Comparison of ENCODE assay signal across 8 cellular contexts in the genomic region with DNA sequence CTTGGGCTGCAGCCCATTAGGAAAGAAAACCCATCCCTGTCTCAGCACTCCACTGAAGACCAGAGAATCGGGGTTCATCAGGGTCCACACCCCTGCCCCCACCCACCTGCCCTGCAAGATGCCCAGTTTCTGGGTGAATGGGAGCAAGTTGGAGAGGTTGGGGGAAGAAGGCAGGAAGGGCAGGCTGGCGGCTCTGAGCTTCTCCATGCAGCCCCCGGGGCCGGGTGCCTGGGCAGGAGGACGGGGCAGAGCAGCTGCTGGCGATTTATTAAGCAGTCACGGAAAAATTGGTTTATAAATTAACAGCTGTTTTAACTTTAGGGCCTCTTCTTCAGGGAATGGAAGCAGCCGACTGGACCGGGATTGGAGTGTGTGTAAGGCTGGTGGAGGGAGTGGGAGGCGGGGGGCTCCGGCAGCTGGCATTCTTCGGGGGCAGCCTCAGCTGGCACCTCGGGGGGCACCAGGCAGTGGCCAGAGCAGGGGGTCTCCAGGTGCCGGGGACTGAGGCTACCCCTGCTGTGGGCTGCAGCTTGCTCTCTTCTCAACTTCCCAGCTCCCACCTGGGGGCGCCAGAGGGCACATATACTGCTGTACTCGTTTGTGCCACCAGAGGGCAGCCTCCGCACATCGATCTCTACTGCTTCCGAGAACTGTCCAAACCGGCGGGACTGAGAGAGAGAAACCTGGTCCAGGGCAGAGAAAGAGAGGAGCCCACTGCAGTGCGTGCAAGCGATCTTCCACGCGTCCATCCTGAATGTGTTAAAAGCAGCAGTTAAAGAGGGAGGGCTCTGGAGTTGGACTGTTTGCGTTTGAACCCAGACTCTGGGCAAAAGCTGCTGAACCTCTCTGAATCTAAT. TPM values are rescaled to one million over a fixed set of nuclear protein-coding genes. Genes with fewer than 3 reads are reported as not detected.
DNase-seq lines count a peak whose midpoint lies in the region; ATAC-seq and TF ChIP-seq lines count a peak whose summit lies in the region.

No MANE protein-coding gene starts in this region.

- intact Hi-C loops in Panc1 (cut with micrococcal nuclease; ENCODE audit: unreplicated experiment) = loop anchor here (5.0 kb wide), 2 partner anchors 51 to 74 kb away; no protein-coding TSS in a partner anchor
- intact Hi-C loops in esophagus muscularis mucosa (cut with DNase I) = loop anchor here (1.0 to 5.0 kb wide), 3 partner anchors 73 to 133 kb away; no protein-coding TSS in a partner anchor

- H3K36me3 ChIP-seq in Panc1 (ENCODE audit: control insufficient read depth, insufficient read depth, low read length) = no peaks in the 10 kb centered on the region
- no peaks in the 10 kb centered on the region for H3K36me3 ChIP-seq in esophagus muscularis mucosa

- H3K4me1 ChIP-seq in Panc1 (ENCODE audit: control insufficient read depth, insufficient read depth, low read length) (peaks cover 4% of the 10 kb centered on the region; the same call in 1 of the 2 replicates), esophagus muscularis mucosa (peaks cover 3 to 47% (median 36%) of the 10 kb centered on the region in 4 donors)

- ATAC-seq in GM18907 (IDR thresholded peaks at IDR 0.05; ENCODE audit: unreplicated experiment) (peak; percentile 56), Panc1 (peak; percentile 74)
- peak; percentile 66 for ATAC-seq in stimulated activated naive B cell treated with anti-CD40 and anti-IgM and Interleukin-4, amounts not matched to agents 10 μg/mL and 1 μg/mL and 100 μg/mL, for 72 hours (replicated peaks)

- H3K9me3 ChIP-seq in Panc1 (ENCODE audit: control insufficient read depth, insufficient read depth, low read depth, low read length) = no peaks in the 10 kb centered on the region
- H3K9me3 ChIP-seq in esophagus muscularis mucosa = no peaks in the 10 kb centered on the region

- no peak for TF ChIP-seq POLR2A in esophagus muscularis mucosa (IDR thresholded peaks at IDR 0.05; ENCODE audit: low read depth)

- in situ Hi-C loops in Panc1 (cut with HindIII; ENCODE audit: low pct_unique_long_range_greater_than_20kb, low sequenced_read_pairs) = no loop called here

- 14% methylated on average over 17 of the region's 26 CpGs for WGBS in esophagus muscularis mucosa

- H3K4me1 Mint-ChIP-seq in nephron = peaks cover 25% of the 10 kb centered on the region
- peaks cover 25 to 54% of the 10 kb centered on the region in 2 donors for H3K4me1 Mint-ChIP-seq in stimulated activated naive B cell treated with anti-CD40 and anti-IgM and Interleukin-4, amounts not matched to agents 10 μg/mL and 1 μg/mL and 100 μg/mL, for 72 hours

- peak; percentile 23 for DNase-seq in AG09309 (ENCODE audit: low read depth)
- peak; percentile 80 for DNase-seq in KG1 (lab: John Stamatoyannopoulos, UW)
- DNase-seq in Panc1 (ENCODE audit: low read depth, low spot score) = peak; percentile 73
- peak; percentile 97 for DNase-seq in activated T-cell treated with anti-CD3 and anti-CD28 coated beads, Interleukin-2, amount 50 U/mL, for 1 hour
- DNase-seq in esophagus muscularis mucosa (ENCODE audit: extremely low spot score) = peak; percentile 99
- DNase-seq in stimulated activated naive B cell treated with anti-CD40 and anti-IgM and Interleukin-4, amounts not matched to agents 10 μg/mL and 1 μg/mL and 100 μg/mL, for 72 hours = peak; percentile 79

- H3K4me3 ChIP-seq in AG09309 (ENCODE audit: control insufficient read depth, low read depth, low read length) (no peak overlapping the region), Panc1 (ENCODE audit: low read depth in 2 of 2, low read length in 2 of 2) (peak overlapping the region in 1 of 2 experiments; percentile 19; a peak in 1 of 4 replicates), esophagus muscularis mucosa (no peak overlapping the region)

- peaks cover 78% of the 10 kb centered on the region for H3K27me3 Mint-ChIP-seq in nephron (ENCODE audit: low read depth)
- peaks cover 24 to 26% of the 10 kb centered on the region in 2 donors for H3K27me3 Mint-ChIP-seq in stimulated activated naive B cell treated with anti-CD40 and anti-IgM and Interleukin-4, amounts not matched to agents 10 μg/mL and 1 μg/mL and 100 μg/mL, for 72 hours

- H3K27ac ChIP-seq in Panc1 (ENCODE audit: low read length) = no peak overlapping the region
- H3K27ac ChIP-seq in esophagus muscularis mucosa (replicated peaks in 1 of 4) = no peak overlapping the region

- TF ChIP-seq EP300 in esophagus muscularis mucosa (IDR thresholded peaks at IDR 0.05) = no peak

- H3K4me3 Mint-ChIP-seq in nephron = peak overlapping the region; percentile 16 to 52 (median 17)
- H3K4me3 Mint-ChIP-seq in stimulated activated naive B cell treated with anti-CD40 and anti-IgM and Interleukin-4, amounts not matched to agents 10 μg/mL and 1 μg/mL and 100 μg/mL, for 72 hours = peak overlapping the region; percentile 76

- H3K27me3 ChIP-seq in Panc1 (ENCODE audit: control insufficient read depth, insufficient read depth, low read length) (no peaks in the 10 kb centered on the region), esophagus muscularis mucosa (peaks cover 0 to 48% (median 11%) of the 10 kb centered on the region in 4 donors)

- H3K27ac Mint-ChIP-seq in nephron = peak overlapping the region in 1 of 3 experiments; percentile 4
- peak overlapping the region; percentile 89 for H3K27ac Mint-ChIP-seq in stimulated activated naive B cell treated with anti-CD40 and anti-IgM and Interleukin-4, amounts not matched to agents 10 μg/mL and 1 μg/mL and 100 μg/mL, for 72 hours

- H3K36me3 Mint-ChIP-seq in nephron (ENCODE audit: low read depth) = no peaks in the 10 kb centered on the region
- peaks cover 0 to 2% of the 10 kb centered on the region in 2 donors for H3K36me3 Mint-ChIP-seq in stimulated activated naive B cell treated with anti-CD40 and anti-IgM and Interleukin-4, amounts not matched to agents 10 μg/mL and 1 μg/mL and 100 μg/mL, for 72 hours

- POLR2A ChIA-PET in Panc1 (lab: Charles Lee) = no interaction called here

- TF ChIP-seq CTCF in AG09309 (IDR thresholded peaks at IDR 0.05; ENCODE audit: control insufficient read depth, insufficient read depth, low read depth, low read length, missing control alignments) = peak; percentile 100
- TF ChIP-seq CTCF in Panc1 (IDR thresholded peaks at IDR 0.05) = peak; percentile 94
- TF ChIP-seq CTCF in esophagus muscularis mucosa (IDR thresholded peaks at IDR 0.05) = peak; percentile 99 to 100 (median 100)
- TF ChIP-seq CTCF in nephron (IDR thresholded peaks at IDR 0.05; ENCODE audit: unreplicated experiment in 3 of 3) = peak; percentile 99 to 100 (median 100)

- CTCF ChIA-PET in Panc1 (lab: Charles Lee) = interaction anchor here (0.5 to 1.5 kb wide), 21 partner anchors 9 to 836 kb away, joined by 3 to 16 read pairs (median 4); no protein-coding TSS in a partner anchor

- no peaks in the 10 kb centered on the region for H3K9me3 Mint-ChIP-seq in nephron
- no peaks in the 10 kb centered on the region for H3K9me3 Mint-ChIP-seq in stimulated activated naive B cell treated with anti-CD40 and anti-IgM and Interleukin-4, amounts not matched to agents 10 μg/mL and 1 μg/mL and 100 μg/mL, for 72 hours

- no TSS peak for BruUV-seq in Panc1 (replicated peaks; lab: Mats Ljungman, UMichigan)

RNA-seq across cellular contexts. Expression of a gene that starts 5.0 kb away (rescaled TPM):
- 45.7 TPM for total RNA-seq in Panc1 (2021; ENCODE audit: unreplicated experiment)
- 80.3 TPM for polyA plus RNA-seq in Panc1 (2012; ENCODE audit: insufficient read length)
- total RNA-seq in esophagus muscularis mucosa = 10 to 100 TPM in 2 of 4 donors, 1 to 10 TPM in 2; 4.9 to 14.8 (median 9.8) TPM

RNA-seq across cellular contexts. Expression of a gene that starts 14.0 kb away (rescaled TPM):
- total RNA-seq in Panc1 (2021; ENCODE audit: unreplicated experiment) (not detected), esophagus muscularis mucosa (not detected)
- not detected for polyA plus RNA-seq in Panc1 (2012; ENCODE audit: insufficient read length)

RNA-seq across cellular contexts. Expression of a gene that starts 15.2 kb away (rescaled TPM):
- total RNA-seq in Panc1 (2021; ENCODE audit: unreplicated experiment) = 44.8 TPM
- 61.7 TPM for polyA plus RNA-seq in Panc1 (2012; ENCODE audit: insufficient read length)
- 10 to 100 TPM; 27.5 to 47.3 (median 38.6) TPM for total RNA-seq in esophagus muscularis mucosa

RNA-seq across cellular contexts. Expression of a gene that starts 43.4 kb away (rescaled TPM):
- 1.6 TPM for total RNA-seq in Panc1 (2021; ENCODE audit: unreplicated experiment)
- 3.1 TPM for polyA plus RNA-seq in Panc1 (2012; ENCODE audit: insufficient read length)
- total RNA-seq in esophagus muscularis mucosa = 1 to 10 TPM in 3 of 4 donors, under 1 TPM in 1; 0.99 to 2.1 (median 1.3) TPM

RNA-seq across cellular contexts. Expression of a gene that starts 46.5 kb away (rescaled TPM):
- 2.4 TPM for total RNA-seq in Panc1 (2021; ENCODE audit: unreplicated experiment)
- 4.6 TPM for polyA plus RNA-seq in Panc1 (2012; ENCODE audit: insufficient read length)
- total RNA-seq in esophagus muscularis mucosa = 10 to 100 TPM in 3 of 4 donors, 1 to 10 TPM in 1; 9.4 to 14.3 (median 10.6) TPM

Comparison
In these comparisons a context has a peak if more than half of its experiments do, and no peak if none do; other contexts are left out.
1. DNase-seq: peak in every context shown above with its lines; median percentile 99 in esophagus muscularis mucosa; 97 in activated T-cell treated with anti-CD3 and anti-CD28 coated beads, Interleukin-2, amount 50 U/mL, for 1 hour; 80 in KG1; 79 in stimulated activated naive B cell treated with anti-CD40 and anti-IgM and Interleukin-4, amounts not matched to agents 10 μg/mL and 1 μg/mL and 100 μg/mL, for 72 hours; 73 in Panc1; 23 in AG09309.